Comparison of ENCODE assay signal across 12 cellular contexts in the genomic region with DNA sequence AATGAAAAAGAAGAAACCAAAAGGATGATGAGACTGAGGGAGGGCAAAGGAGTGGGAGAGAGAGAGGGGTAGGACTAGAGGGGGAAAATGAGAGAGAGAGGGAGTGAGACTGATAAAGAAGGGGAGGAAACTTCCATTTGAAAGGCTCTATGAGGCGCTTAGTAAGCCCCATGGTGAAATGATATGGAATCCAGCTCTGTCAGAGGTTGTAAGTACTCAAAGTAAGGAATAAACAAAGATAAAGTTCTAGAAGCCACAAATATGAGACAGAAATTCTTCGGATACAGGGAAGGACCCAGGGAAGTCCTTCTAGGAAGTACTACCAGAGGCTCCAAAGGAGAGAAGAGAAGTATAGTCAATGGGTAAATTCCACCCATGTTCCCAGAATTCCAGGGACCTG.
"Had no signal": no experiment of that assay in that cellular context is flagged by ENCODE, and none has a peak within 500 bp of the region (broad histone marks: within the 10 kb centered on the region; RNA-seq: fewer than 3 reads in every experiment).

No MANE protein-coding gene starts in this region.

- H3K4me3 ChIP-seq: dorsolateral prefrontal cortex, spleen, tibial artery, upper lobe of right lung had no signal

- H3K9me3 ChIP-seq: spleen, tibial artery, upper lobe of right lung had no signal

- H3K36me3 ChIP-seq: spleen, tibial artery, upper lobe of right lung had no signal

- H3K4me1 ChIP-seq: foreskin keratinocyte, spleen, upper lobe of right lung had no signal

- H3K27me3 ChIP-seq: dorsolateral prefrontal cortex, spleen, tibial artery, upper lobe of right lung had no signal

- DNase-seq: cortex of kidney; dorsolateral prefrontal cortex; effector CD8-positive, alpha-beta T cell; foreskin keratinocyte; natural killer cell; right cardiac atrium; spleen; stimulated activated CD4-positive, alpha-beta T cell treated with anti-CD3 and anti-CD28 coated beads, Interleukin-15, amount 100 ng/mL, for 24 hours; stimulated activated CD4-positive, alpha-beta T cell treated with anti-CD3 and anti-CD28 coated beads, Interleukin-1b, Interleukin-23, amount 100 ng/mL, for 48 hours; stimulated activated CD4-positive, alpha-beta T cell treated with anti-CD3 and anti-CD28 coated beads, Interleukin-4, amount 100 ng/mL, for 24 hours; tibial artery; upper lobe of right lung had no signal

- H3K27ac ChIP-seq: dorsolateral prefrontal cortex, foreskin keratinocyte, spleen, tibial artery, upper lobe of right lung had no signal
